12 cellular contexts compared by ENCODE assay signal in the genomic region with DNA sequence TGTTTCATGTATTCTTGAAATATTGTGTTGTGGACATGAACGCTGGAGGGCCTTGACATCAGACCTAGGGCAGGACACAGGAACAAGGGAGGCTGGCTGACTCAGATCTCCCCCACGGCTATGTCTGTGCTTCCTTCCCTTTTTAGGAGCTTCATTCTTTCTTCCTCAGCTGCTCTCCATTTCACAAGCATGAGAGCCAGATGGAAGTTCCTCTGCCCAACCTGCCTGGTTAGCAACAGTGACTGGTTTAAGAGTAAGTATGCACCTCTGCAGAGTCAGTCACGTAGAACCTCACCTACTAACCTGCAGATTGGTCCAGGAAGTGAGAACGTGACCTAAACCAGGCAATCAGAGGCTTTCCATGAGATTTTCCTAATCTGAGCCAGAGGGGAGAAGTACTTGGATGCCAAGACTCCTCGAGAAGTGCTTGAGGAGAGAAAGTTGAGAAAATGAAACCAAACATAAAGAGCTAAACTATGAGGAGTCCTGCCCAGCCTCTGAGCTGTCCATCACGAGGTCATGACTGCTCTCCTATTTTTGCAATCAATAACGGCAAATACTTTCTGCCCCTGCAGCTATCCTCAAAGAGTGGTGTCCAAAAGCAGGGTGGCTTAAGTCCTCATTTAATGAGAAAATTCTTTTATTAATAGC.
A peak's percentile ranks its signal among the peaks of the same experiment; 100 is the strongest.
DNase-seq lines count a peak whose midpoint lies in the region; ATAC-seq and TF ChIP-seq lines count a peak whose summit lies in the region.
"Had no signal": no experiment of that assay in that cellular context is flagged by ENCODE, and none has a peak within 500 bp of the region (broad histone marks: within the 10 kb centered on the region; RNA-seq: fewer than 3 reads in every experiment).

No MANE protein-coding gene starts in this region.

- peak overlapping the region; percentile 13; the same call in 1 of the 2 replicates for H3K4me2 ChIP-seq in PC-3 (ENCODE audit: low read length)

- BruUV-seq in PC-3 (replicated peaks; lab: Mats Ljungman, UMichigan): no TSS peak

- intact Hi-C loops in PC-3 (cut with micrococcal nuclease): no loop called here
- intact Hi-C loops in posterior vena cava (cut with DNase I): no loop called here
- intact Hi-C loops in activated naive CD4-positive, alpha-beta T cell treated with anti-CD3 and anti-CD28 coated beads for 36 hours (cut with micrococcal nuclease): no loop called here

- ATAC-seq in PC-3 (no peak), HG02840 (IDR thresholded peaks at IDR 0.05; ENCODE audit: low FRiP score, unreplicated experiment) (no peak), GM18861 (IDR thresholded peaks at IDR 0.05; ENCODE audit: unreplicated experiment) (no peak), GM18907 (IDR thresholded peaks at IDR 0.05; ENCODE audit: unreplicated experiment) (no peak)
- ATAC-seq: activated T-cell treated with anti-CD3 and anti-CD28 coated beads, Interleukin-2, amount 50 U/mL, for 4 hours had no signal

- no peaks in the 10 kb centered on the region for H3K36me3 ChIP-seq in PC-3 (ENCODE audit: low read depth, low read length)
- H3K36me3 ChIP-seq: SJSA1 had no signal

- no peaks in the 10 kb centered on the region for H3K36me3 Mint-ChIP-seq in activated naive CD4-positive, alpha-beta T cell treated with anti-CD3 and anti-CD28 coated beads for 36 hours (ENCODE audit: low read depth)

- no peaks in the 10 kb centered on the region for H3K79me2 ChIP-seq in PC-3 (ENCODE audit: low read length)

- no peaks in the 10 kb centered on the region for H3K27me3 ChIP-seq in PC-3 (ENCODE audit: low read length)
- H3K27me3 ChIP-seq: SJSA1 had no signal

- no peaks in the 10 kb centered on the region for H3K9me3 ChIP-seq in PC-3 (ENCODE audit: low read length)
- H3K9me3 ChIP-seq: SJSA1 had no signal

- H3K4me1 ChIP-seq in PC-3 (ENCODE audit: insufficient read depth, low read length): no peaks in the 10 kb centered on the region
- H3K4me1 ChIP-seq: SJSA1 had no signal

- no peak overlapping the region for H2AFZ ChIP-seq in PC-3 (ENCODE audit: low read length)

- H3K4me3 ChIP-seq in PC-3 (ENCODE audit: low read length) (no peak overlapping the region), fibroblast of pulmonary artery (replicated peaks; ENCODE audit: low read depth, low read length) (no peak overlapping the region)
- H3K4me3 ChIP-seq: SJSA1 had no signal

- DNase-seq in GDM1 (lab: John Stamatoyannopoulos, UW) (peak; percentile 60), PC-3 (no peak), fibroblast of pulmonary artery (ENCODE audit: low read depth) (peak; percentile 57), posterior vena cava (ENCODE audit: low spot score) (peak; percentile 83)
- DNase-seq in activated naive CD4-positive, alpha-beta T cell treated with anti-CD3 and anti-CD28 coated beads for 36 hours: no peak
- DNase-seq: activated T-cell treated with anti-CD3 and anti-CD28 coated beads, Interleukin-2, amount 50 U/mL, for 4 hours; DMS79 had no signal

- H3K27ac ChIP-seq in PC-3 (ENCODE audit: low read length): no peak overlapping the region
- H3K27ac ChIP-seq: epithelial cell of prostate, SJSA1 had no signal

- no peak overlapping the region for H3K9ac ChIP-seq in PC-3 (ENCODE audit: low read length)

- H3K27me3 Mint-ChIP-seq in activated naive CD4-positive, alpha-beta T cell treated with anti-CD3 and anti-CD28 coated beads for 36 hours (ENCODE audit: low read depth): no peaks in the 10 kb centered on the region

- no peaks in the 10 kb centered on the region for H3K4me1 Mint-ChIP-seq in activated naive CD4-positive, alpha-beta T cell treated with anti-CD3 and anti-CD28 coated beads for 36 hours (ENCODE audit: low read depth)

- H4K20me1 ChIP-seq in PC-3 (ENCODE audit: low read length): no peaks in the 10 kb centered on the region

- POLR2A ChIA-PET in PC-3 (lab: Charles Lee; ENCODE audit: unreplicated experiment): no interaction called here

- no peak overlapping the region for H3K27ac Mint-ChIP-seq in activated naive CD4-positive, alpha-beta T cell treated with anti-CD3 and anti-CD28 coated beads for 36 hours

- no peak overlapping the region for H3K4me3 Mint-ChIP-seq in activated naive CD4-positive, alpha-beta T cell treated with anti-CD3 and anti-CD28 coated beads for 36 hours
- H3K4me3 Mint-ChIP-seq: activated T-cell treated with anti-CD3 and anti-CD28 coated beads, Interleukin-2, amount 50 U/mL, for 4 hours had no signal

- TF ChIP-seq CTCF in PC-3 (conservative IDR thresholded peaks at IDR 0.05; ENCODE audit: low read depth, low read length) (no peak), fibroblast of pulmonary artery (IDR thresholded peaks at IDR 0.05; ENCODE audit: low read length, missing control alignments) (no peak)

- peaks cover 2% of the 10 kb centered on the region for H3K9me3 Mint-ChIP-seq in activated naive CD4-positive, alpha-beta T cell treated with anti-CD3 and anti-CD28 coated beads for 36 hours
- H3K9me3 Mint-ChIP-seq: activated T-cell treated with anti-CD3 and anti-CD28 coated beads, Interleukin-2, amount 50 U/mL, for 4 hours had no signal

- H3K9me2 ChIP-seq in PC-3 (replicated peaks; ENCODE audit: low read length): no peaks in the 10 kb centered on the region

- CTCF ChIA-PET in PC-3 (lab: Charles Lee): no interaction called here
- CTCF ChIA-PET in activated naive CD4-positive, alpha-beta T cell treated with anti-CD3 and anti-CD28 coated beads for 36 hours (lab: Charles Lee): no interaction called here

- no peaks in the 10 kb centered on the region for H3F3A ChIP-seq in PC-3 (ENCODE audit: low read length, unreplicated experiment)

Comparison
In these comparisons a context has a peak if more than half of its experiments do, and no peak if none do; other contexts are left out.
1. DNase-seq: peak in GDM1 (single experiment), fibroblast of pulmonary artery (single experiment) and posterior vena cava (single experiment); none in PC-3 (single experiment) and activated naive CD4-positive, alpha-beta T cell treated with anti-CD3 and anti-CD28 coated beads for 36 hours (single experiment).